ENCODE assay signal across 1 cellular context in genomic region chr16:1959269-1960039, GRCh38.
TF ChIP-seq lines count a peak whose summit lies in the region.

Gene NDUFB10, plus strand, starts transcription at chr16:1959538. Its CDS starts 87 bp downstream, at chr16:1959625.

TF ChIP-seq in HepG2, 621 proteins besides CTCF, POLR2A, EP300 and RAD21 (continued from another document and continues in another):
- TF ChIP-seq TRAFD1 (CRISPR knock-in tag; IDR thresholded peaks at IDR 0.05; ENCODE audit: borderline replicate concordance) = no peak
- peak; percentile 85; the same call in 1 of the 2 replicates for TF ChIP-seq ZNF232 (CRISPR knock-in tag; IDR thresholded peaks at IDR 0.05; ENCODE audit: borderline replicate concordance)
- TF ChIP-seq JUND (CRISPR knock-in tag; IDR thresholded peaks at IDR 0.05) = no peak
- no peak for TF ChIP-seq ZNF678 (CRISPR knock-in tag; IDR thresholded peaks at IDR 0.05)
- peak; percentile 28; the same call in 1 of the 2 replicates for TF ChIP-seq ZNF792 (CRISPR knock-in tag; IDR thresholded peaks at IDR 0.05)
- TF ChIP-seq KDM2A (CRISPR knock-in tag; IDR thresholded peaks at IDR 0.05; ENCODE audit: borderline replicate concordance, low read depth) = peak; percentile 79
- no peak for TF ChIP-seq ZBTB42 (CRISPR knock-in tag; IDR thresholded peaks at IDR 0.05)
- peak; percentile 41 for TF ChIP-seq HNRNPK (IDR thresholded peaks at IDR 0.05; ENCODE audit: low read depth, low read length, poor library complexity, severe bottlenecking)
- 0 out of 2 replicates have a peak, but pooled peaks have one; percentile 31 for TF ChIP-seq TIGD3 (CRISPR knock-in tag; IDR thresholded peaks at IDR 0.05; ENCODE audit: borderline replicate concordance)
- TF ChIP-seq ZNF281 (CRISPR knock-in tag; IDR thresholded peaks at IDR 0.05; ENCODE audit: borderline replicate concordance) = no peak
- no peak for TF ChIP-seq ZSCAN5A (CRISPR knock-in tag; IDR thresholded peaks at IDR 0.05; ENCODE audit: borderline replicate concordance)
- TF ChIP-seq BRF2 (CRISPR knock-in tag; IDR thresholded peaks at IDR 0.05) = no peak
- TF ChIP-seq ZNF850 (CRISPR knock-in tag; conservative IDR thresholded peaks at IDR 0.05) = 0 out of 2 replicates have a peak, but pooled peaks have one; percentile 53
- peak; percentile 45; the same call in 1 of the 2 replicates for TF ChIP-seq TOE1 (CRISPR knock-in tag; IDR thresholded peaks at IDR 0.05)
- TF ChIP-seq FOXP4 (CRISPR knock-in tag; IDR thresholded peaks at IDR 0.05) = no peak
- TF ChIP-seq ZNF549 (CRISPR knock-in tag; IDR thresholded peaks at IDR 0.05) = no peak
- no peak for TF ChIP-seq ARID3A (IDR thresholded peaks at IDR 0.05; ENCODE audit: low read depth, low read length)
- TF ChIP-seq POLR2AphosphoS5 (IDR thresholded peaks at IDR 0.05; ENCODE audit: low read depth, low read length) = peak; percentile 86
- peak; percentile 79 for TF ChIP-seq ZSCAN21 (CRISPR knock-in tag; IDR thresholded peaks at IDR 0.05; ENCODE audit: borderline replicate concordance)
- peak; percentile 92 for TF ChIP-seq HMGXB4 (CRISPR knock-in tag; IDR thresholded peaks at IDR 0.05; ENCODE audit: borderline replicate concordance in 1 of 2, low read depth in 1 of 2)
- no peak for TF ChIP-seq ZFYVE20 (CRISPR knock-in tag; IDR thresholded peaks at IDR 0.05; ENCODE audit: borderline replicate concordance, low read depth)
- 0 out of 2 replicates have a peak, but pooled peaks have one; percentile 16 for TF ChIP-seq ATAD3A (CRISPR knock-in tag; IDR thresholded peaks at IDR 0.05)
- no peak; the same call in 1 of the 2 replicates for TF ChIP-seq ZNF333 (CRISPR knock-in tag; IDR thresholded peaks at IDR 0.05; ENCODE audit: borderline replicate concordance)
- peak; percentile 92 for TF ChIP-seq ZSCAN31 (CRISPR knock-in tag; IDR thresholded peaks at IDR 0.05; ENCODE audit: low read depth)
- no peak for TF ChIP-seq ZBTB10 (CRISPR knock-in tag; IDR thresholded peaks at IDR 0.05; ENCODE audit: borderline replicate concordance)
- peak; percentile 49; the same call in 1 of the 2 replicates for TF ChIP-seq HOXA9 (CRISPR knock-in tag; IDR thresholded peaks at IDR 0.05; ENCODE audit: borderline replicate concordance)
- no peak for TF ChIP-seq PCBP1 (IDR thresholded peaks at IDR 0.05; ENCODE audit: borderline replicate concordance, low read depth, low read length)
- TF ChIP-seq SP2 (CRISPR knock-in tag; IDR thresholded peaks at IDR 0.05) = peak; percentile 51; the same call in 1 of the 2 replicates
- TF ChIP-seq KMT2A (CRISPR knock-in tag; IDR thresholded peaks at IDR 0.05) = peak; percentile 65; the same call in 1 of the 2 replicates
- TF ChIP-seq ELK4 (CRISPR knock-in tag; IDR thresholded peaks at IDR 0.05; ENCODE audit: borderline replicate concordance) = no peak
- TF ChIP-seq ZNF709 (CRISPR knock-in tag; IDR thresholded peaks at IDR 0.05) = peak; percentile 81; the same call in 1 of the 2 replicates
- TF ChIP-seq POGK (CRISPR knock-in tag; conservative IDR thresholded peaks at IDR 0.05) = peak; percentile 47; the same call in 1 of the 2 replicates
- 0 out of 2 replicates have a peak, but pooled peaks have one; percentile 13 for TF ChIP-seq NR1H2 (CRISPR knock-in tag; IDR thresholded peaks at IDR 0.05; ENCODE audit: borderline replicate concordance, low read depth)
- TF ChIP-seq RARA (CRISPR knock-in tag; IDR thresholded peaks at IDR 0.05) = peak; percentile 51; the same call in 1 of the 2 replicates
- TF ChIP-seq ETV6 (CRISPR knock-in tag; conservative IDR thresholded peaks at IDR 0.05) = peak; percentile 42; the same call in 1 of the 2 replicates
- no peak for TF ChIP-seq EHMT2 (IDR thresholded peaks at IDR 0.05; ENCODE audit: borderline replicate concordance, low read depth, low read length)
